1 cellular context compared by ENCODE assay signal in the genomic region with DNA sequence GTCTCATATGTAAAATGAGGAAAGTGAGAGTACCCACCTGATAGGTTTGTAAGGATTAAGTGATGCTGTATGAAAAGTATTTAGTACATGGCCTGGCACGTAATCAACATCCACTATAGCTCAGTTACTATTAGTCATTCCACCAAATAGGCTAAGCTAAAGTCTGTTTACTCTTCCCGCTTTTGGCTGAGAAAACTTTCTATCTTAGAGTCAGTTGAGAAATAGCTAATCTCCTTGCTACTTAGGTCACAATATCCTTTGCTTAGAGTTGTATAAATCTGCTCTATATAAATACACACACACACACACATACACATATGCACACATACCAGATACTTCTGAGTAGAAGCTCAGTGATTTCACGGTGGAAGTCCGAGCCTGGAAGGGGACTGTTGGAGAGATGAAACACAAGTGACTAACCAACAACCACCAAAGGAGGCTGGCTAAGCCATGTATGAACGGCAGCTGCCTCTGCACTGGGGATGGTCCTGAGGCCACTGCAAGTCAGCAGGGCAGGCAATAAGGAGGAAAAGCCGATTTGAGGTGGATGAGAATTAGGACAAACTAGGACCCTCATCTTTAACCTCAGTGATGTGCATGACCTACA.
TF ChIP-seq lines count a peak whose summit lies in the region.

No MANE protein-coding gene starts in this region.

TF ChIP-seq in H1, 55 proteins besides CTCF, POLR2A, EP300 and RAD21:
- TF ChIP-seq SP2 (IDR thresholded peaks at IDR 0.05; ENCODE audit: low read length) (no peak), SP4 (IDR thresholded peaks at IDR 0.05; ENCODE audit: low read length) (no peak), TAF1 (IDR thresholded peaks at IDR 0.05; ENCODE audit: low read depth, low read length) (no peak), SRF (IDR thresholded peaks at IDR 0.05; ENCODE audit: low read depth, low read length) (no peak), CBX8 (IDR thresholded peaks at IDR 0.05; ENCODE audit: borderline replicate concordance, low read depth, low read length) (no peak), ASH2L (IDR thresholded peaks at IDR 0.05; ENCODE audit: low read length) (no peak), JUND (IDR thresholded peaks at IDR 0.05; ENCODE audit: low read length) (no peak), MAFK (IDR thresholded peaks at IDR 0.05; ENCODE audit: low read depth, low read length) (no peak), CREB1 (IDR thresholded peaks at IDR 0.05) (no peak), RNF2 (IDR thresholded peaks at IDR 0.05; ENCODE audit: borderline replicate concordance, low read depth, low read length, missing control alignments, poor library complexity, severe bottlenecking) (no peak), ATF3 (IDR thresholded peaks at IDR 0.05; ENCODE audit: insufficient read depth, low read depth, low read length) (no peak), SIN3A (conservative IDR thresholded peaks at IDR 0.05 in 1 of 2, IDR thresholded peaks at IDR 0.05 in 1 of 2; ENCODE audit: low read depth in 1 of 2, low read length in 2 of 2) (no peak)
- TF ChIP-seq, protein P1, sequence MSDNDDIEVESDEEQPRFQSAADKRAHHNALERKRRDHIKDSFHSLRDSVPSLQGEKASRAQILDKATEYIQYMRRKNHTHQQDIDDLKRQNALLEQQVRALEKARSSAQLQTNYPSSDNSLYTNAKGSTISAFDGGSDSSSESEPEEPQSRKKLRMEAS (IDR thresholded peaks at IDR 0.05) = no peak
- TF ChIP-seq, protein P2, sequence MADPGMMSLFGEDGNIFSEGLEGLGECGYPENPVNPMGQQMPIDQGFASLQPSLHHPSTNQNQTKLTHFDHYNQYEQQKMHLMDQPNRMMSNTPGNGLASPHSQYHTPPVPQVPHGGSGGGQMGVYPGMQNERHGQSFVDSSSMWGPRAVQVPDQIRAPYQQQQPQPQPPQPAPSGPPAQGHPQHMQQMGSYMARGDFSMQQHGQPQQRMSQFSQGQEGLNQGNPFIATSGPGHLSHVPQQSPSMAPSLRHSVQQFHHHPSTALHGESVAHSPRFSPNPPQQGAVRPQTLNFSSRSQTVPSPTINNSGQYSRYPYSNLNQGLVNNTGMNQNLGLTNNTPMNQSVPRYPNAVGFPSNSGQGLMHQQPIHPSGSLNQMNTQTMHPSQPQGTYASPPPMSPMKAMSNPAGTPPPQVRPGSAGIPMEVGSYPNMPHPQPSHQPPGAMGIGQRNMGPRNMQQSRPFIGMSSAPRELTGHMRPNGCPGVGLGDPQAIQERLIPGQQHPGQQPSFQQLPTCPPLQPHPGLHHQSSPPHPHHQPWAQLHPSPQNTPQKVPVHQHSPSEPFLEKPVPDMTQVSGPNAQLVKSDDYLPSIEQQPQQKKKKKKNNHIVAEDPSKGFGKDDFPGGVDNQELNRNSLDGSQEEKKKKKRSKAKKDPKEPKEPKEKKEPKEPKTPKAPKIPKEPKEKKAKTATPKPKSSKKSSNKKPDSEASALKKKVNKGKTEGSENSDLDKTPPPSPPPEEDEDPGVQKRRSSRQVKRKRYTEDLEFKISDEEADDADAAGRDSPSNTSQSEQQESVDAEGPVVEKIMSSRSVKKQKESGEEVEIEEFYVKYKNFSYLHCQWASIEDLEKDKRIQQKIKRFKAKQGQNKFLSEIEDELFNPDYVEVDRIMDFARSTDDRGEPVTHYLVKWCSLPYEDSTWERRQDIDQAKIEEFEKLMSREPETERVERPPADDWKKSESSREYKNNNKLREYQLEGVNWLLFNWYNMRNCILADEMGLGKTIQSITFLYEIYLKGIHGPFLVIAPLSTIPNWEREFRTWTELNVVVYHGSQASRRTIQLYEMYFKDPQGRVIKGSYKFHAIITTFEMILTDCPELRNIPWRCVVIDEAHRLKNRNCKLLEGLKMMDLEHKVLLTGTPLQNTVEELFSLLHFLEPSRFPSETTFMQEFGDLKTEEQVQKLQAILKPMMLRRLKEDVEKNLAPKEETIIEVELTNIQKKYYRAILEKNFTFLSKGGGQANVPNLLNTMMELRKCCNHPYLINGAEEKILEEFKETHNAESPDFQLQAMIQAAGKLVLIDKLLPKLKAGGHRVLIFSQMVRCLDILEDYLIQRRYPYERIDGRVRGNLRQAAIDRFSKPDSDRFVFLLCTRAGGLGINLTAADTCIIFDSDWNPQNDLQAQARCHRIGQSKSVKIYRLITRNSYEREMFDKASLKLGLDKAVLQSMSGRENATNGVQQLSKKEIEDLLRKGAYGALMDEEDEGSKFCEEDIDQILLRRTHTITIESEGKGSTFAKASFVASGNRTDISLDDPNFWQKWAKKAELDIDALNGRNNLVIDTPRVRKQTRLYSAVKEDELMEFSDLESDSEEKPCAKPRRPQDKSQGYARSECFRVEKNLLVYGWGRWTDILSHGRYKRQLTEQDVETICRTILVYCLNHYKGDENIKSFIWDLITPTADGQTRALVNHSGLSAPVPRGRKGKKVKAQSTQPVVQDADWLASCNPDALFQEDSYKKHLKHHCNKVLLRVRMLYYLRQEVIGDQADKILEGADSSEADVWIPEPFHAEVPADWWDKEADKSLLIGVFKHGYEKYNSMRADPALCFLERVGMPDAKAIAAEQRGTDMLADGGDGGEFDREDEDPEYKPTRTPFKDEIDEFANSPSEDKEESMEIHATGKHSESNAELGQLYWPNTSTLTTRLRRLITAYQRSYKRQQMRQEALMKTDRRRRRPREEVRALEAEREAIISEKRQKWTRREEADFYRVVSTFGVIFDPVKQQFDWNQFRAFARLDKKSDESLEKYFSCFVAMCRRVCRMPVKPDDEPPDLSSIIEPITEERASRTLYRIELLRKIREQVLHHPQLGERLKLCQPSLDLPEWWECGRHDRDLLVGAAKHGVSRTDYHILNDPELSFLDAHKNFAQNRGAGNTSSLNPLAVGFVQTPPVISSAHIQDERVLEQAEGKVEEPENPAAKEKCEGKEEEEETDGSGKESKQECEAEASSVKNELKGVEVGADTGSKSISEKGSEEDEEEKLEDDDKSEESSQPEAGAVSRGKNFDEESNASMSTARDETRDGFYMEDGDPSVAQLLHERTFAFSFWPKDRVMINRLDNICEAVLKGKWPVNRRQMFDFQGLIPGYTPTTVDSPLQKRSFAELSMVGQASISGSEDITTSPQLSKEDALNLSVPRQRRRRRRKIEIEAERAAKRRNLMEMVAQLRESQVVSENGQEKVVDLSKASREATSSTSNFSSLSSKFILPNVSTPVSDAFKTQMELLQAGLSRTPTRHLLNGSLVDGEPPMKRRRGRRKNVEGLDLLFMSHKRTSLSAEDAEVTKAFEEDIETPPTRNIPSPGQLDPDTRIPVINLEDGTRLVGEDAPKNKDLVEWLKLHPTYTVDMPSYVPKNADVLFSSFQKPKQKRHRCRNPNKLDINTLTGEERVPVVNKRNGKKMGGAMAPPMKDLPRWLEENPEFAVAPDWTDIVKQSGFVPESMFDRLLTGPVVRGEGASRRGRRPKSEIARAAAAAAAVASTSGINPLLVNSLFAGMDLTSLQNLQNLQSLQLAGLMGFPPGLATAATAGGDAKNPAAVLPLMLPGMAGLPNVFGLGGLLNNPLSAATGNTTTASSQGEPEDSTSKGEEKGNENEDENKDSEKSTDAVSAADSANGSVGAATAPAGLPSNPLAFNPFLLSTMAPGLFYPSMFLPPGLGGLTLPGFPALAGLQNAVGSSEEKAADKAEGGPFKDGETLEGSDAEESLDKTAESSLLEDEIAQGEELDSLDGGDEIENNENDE (IDR thresholded peaks at IDR 0.05; ENCODE audit: insufficient replicate concordance, low read length) = no peak
